14 cellular contexts compared by ENCODE assay signal in the genomic region with DNA sequence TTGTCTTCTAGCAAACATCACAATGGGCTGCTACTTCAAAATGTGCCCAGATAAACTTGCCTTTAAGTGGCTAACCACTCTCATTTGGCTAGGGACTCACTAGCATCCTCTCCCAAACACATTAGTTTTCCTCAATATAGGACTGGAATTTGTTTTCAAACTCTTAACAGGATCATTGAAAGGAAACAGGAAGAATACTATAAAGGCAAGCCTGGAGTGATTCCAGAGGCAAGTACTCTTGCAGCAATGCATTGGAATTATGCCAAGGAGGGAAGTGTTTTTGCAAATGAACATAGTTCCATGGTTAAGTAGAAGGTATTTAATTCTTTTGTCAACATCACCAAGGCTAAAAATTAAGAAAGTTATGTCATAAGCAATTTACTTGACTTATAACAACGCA. TPM values are rescaled to one million over a fixed set of nuclear protein-coding genes. Genes with fewer than 3 reads are reported as not detected.
A peak's percentile ranks its signal among the peaks of the same experiment; 100 is the strongest.
DNase-seq lines count a peak whose midpoint lies in the region; TF ChIP-seq lines count a peak whose summit lies in the region.
"Had no signal": no experiment of that assay in that cellular context is flagged by ENCODE, and none has a peak within 500 bp of the region (broad histone marks: within the 10 kb centered on the region; RNA-seq: fewer than 3 reads in every experiment).

No MANE protein-coding gene starts in this region.

- H3K4me3 Mint-ChIP-seq in osteocyte (ENCODE audit: unreplicated experiment): peak overlapping the region; percentile 10
- H3K4me3 Mint-ChIP-seq: CD14-positive monocyte had no signal

- no peak overlapping the region for H3K27ac ChIP-seq in tibial nerve
- H3K27ac ChIP-seq: breast epithelium, skin epidermis, testis had no signal

- H3K27me3 ChIP-seq in tibial nerve: no peaks in the 10 kb centered on the region
- H3K27me3 ChIP-seq: testis had no signal

- H3K4me1 Mint-ChIP-seq in osteocyte (ENCODE audit: unreplicated experiment): peaks cover 71% of the 10 kb centered on the region
- H3K4me1 Mint-ChIP-seq: CD14-positive monocyte had no signal

- peak overlapping the region; percentile 55 for H3K27ac Mint-ChIP-seq in osteocyte (ENCODE audit: unreplicated experiment)
- H3K27ac Mint-ChIP-seq: CD14-positive monocyte had no signal

- TF ChIP-seq POLR2A in tibial nerve (IDR thresholded peaks at IDR 0.05): no peak

- DNase-seq in NCI-H1092 (lab: John Stamatoyannopoulos, UW): peak; percentile 32
- DNase-seq in NCI-H345 (lab: John Stamatoyannopoulos, UW): peak; percentile 73
- DNase-seq in cardiac fibroblast (ENCODE audit: low read depth in 2 of 2): peak; percentile 52 to 86
- DNase-seq in osteocyte (ENCODE audit: extremely low spot score, unreplicated experiment): no peak
- no peak for DNase-seq in effector CD8-positive, alpha-beta T cell (lab: John Stamatoyannopoulos, UW)
- DNase-seq in NOMO-1 (lab: John Stamatoyannopoulos, UW; ENCODE audit: unreplicated experiment in 2 of 2): no peak
- no peak for DNase-seq in activated naive CD4-positive, alpha-beta T cell treated with anti-CD3 and anti-CD28 coated beads, Interleukin-2, amount 50 U/mL, for 16 hours
- DNase-seq in tibial nerve (ENCODE audit: low spot score in 2 of 2): no peak
- DNase-seq: activated CD4-positive, CD25-positive, alpha-beta regulatory T cell treated with anti-CD3 and anti-CD28 coated beads, Interleukin-2, amount 50 U/mL, for 72 hours; activated T-cell treated with anti-CD3 and anti-CD28 coated beads, Interleukin-2, amount 50 U/mL, for 48 hours; testis had no signal

- H3K36me3 ChIP-seq in tibial nerve: no peaks in the 10 kb centered on the region

- H3K4me1 ChIP-seq in tibial nerve: no peaks in the 10 kb centered on the region
- H3K4me1 ChIP-seq: breast epithelium, testis had no signal

- H3K9me3 Mint-ChIP-seq in osteocyte (ENCODE audit: unreplicated experiment): no peaks in the 10 kb centered on the region
- H3K9me3 Mint-ChIP-seq: CD14-positive monocyte had no signal

- H3K4me3 ChIP-seq in cardiac fibroblast (replicated peaks in 1 of 2; ENCODE audit: low read depth in 2 of 2, low read length in 2 of 2): no peak overlapping the region
- no peak overlapping the region for H3K4me3 ChIP-seq in tibial nerve
- H3K4me3 ChIP-seq: breast epithelium, skin epidermis, testis had no signal

- TF ChIP-seq EP300 in tibial nerve (IDR thresholded peaks at IDR 0.05): no peak

- 83% methylated on average over 1 of the region's 1 CpG for WGBS in tibial nerve, 2 donors

- TF ChIP-seq CTCF in cardiac fibroblast (IDR thresholded peaks at IDR 0.05; ENCODE audit: low read depth, low read length) (no peak), osteocyte (IDR thresholded peaks at IDR 0.05) (no peak), tibial nerve (IDR thresholded peaks at IDR 0.05) (no peak)

- H3K27me3 Mint-ChIP-seq in osteocyte (ENCODE audit: unreplicated experiment): no peaks in the 10 kb centered on the region

- H3K36me3 Mint-ChIP-seq in osteocyte (ENCODE audit: unreplicated experiment): peaks cover 59% of the 10 kb centered on the region
- H3K36me3 Mint-ChIP-seq: CD14-positive monocyte had no signal

- H3K9me3 ChIP-seq in tibial nerve: no peaks in the 10 kb centered on the region
- H3K9me3 ChIP-seq: breast epithelium, testis had no signal

RNA-seq across cellular contexts. Expression of gene EPHA7, which starts 12.2 kb away (rescaled TPM):
- 418 and 424 TPM in 2 replicates for total RNA-seq in osteocyte
- 1 to 10 TPM in 3 of 4 donors, under 1 TPM in 1; 0.60 to 2.0 (median 1.7) TPM for total RNA-seq in tibial nerve

Comparison
In these comparisons a context has a peak if more than half of its experiments do, and no peak if none do; other contexts are left out.
1. DNase-seq: peak in NCI-H1092 (single experiment), NCI-H345 (single experiment) and cardiac fibroblast (2 of 2); none in osteocyte (single experiment), effector CD8-positive, alpha-beta T cell (single experiment), NOMO-1 (0 of 2), activated naive CD4-positive, alpha-beta T cell treated with anti-CD3 and anti-CD28 coated beads, Interleukin-2, amount 50 U/mL, for 16 hours (single experiment) and tibial nerve (0 of 2).
2. RNA of gene EPHA7, which starts 12.2 kb away (total RNA-seq): 418 to 424 TPM in osteocyte; 0.60 to 2.0 TPM in tibial nerve; every median in the first group is over 100 times any median in the second.